ENCODE assay signal across 11 cellular contexts in the genomic region with DNA sequence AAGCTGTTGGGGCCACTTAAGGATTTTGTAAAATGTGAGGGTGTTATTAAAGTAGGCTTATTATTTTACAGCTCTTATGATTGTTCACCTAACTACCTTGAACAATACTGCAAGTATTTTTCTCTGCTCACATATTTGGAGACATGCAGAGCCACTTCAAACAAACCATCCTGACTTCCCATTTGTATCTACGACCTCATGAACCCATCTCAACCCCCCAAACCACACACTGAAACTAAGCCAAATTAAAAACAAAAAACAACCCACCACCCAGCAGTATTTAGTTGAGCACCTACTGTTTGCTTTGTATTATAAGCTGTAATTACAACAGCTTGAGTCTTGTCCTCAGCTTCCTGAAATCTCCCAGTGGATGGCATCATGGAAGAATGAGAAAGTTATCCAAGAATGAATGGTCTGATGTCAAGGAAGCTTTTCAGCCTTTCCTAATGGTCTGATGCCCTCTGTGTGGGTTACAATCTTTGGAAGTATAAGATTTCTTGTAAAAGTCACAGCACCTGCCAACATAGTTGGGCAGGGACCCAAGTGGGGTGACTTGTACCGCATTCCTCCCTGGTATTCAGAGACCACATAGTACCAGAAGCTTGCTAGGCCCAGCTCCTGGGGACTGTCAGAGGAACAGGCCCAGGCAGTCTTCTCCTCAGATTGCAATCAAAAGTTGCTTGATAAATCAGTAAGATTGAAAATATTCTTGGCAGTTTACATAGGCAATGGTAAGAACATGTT.
A peak's percentile ranks its signal among the peaks of the same experiment; 100 is the strongest.
DNase-seq lines count a peak whose midpoint lies in the region; ATAC-seq, FAIRE-seq and TF ChIP-seq lines count a peak whose summit lies in the region.
"Had no signal": no experiment of that assay in that cellular context is flagged by ENCODE, and none has a peak within 500 bp of the region (broad histone marks: within the 10 kb centered on the region; RNA-seq: fewer than 3 reads in every experiment).

No MANE protein-coding gene starts in this region.

- DNase-seq in H54 (ENCODE audit: insufficient read length, low spot score) (no peak), T-helper 17 cell (no peak), D341Med (ENCODE audit: low spot score) (no peak), mucosa of descending colon (no peak), G401 (ENCODE audit: low spot score) (no peak)
- DNase-seq: activated CD8-positive, alpha-beta memory T cell treated with anti-CD3 and anti-CD28 coated beads, Interleukin-2, amount 50 U/mL, for 4 hours; NCI-H1105 had no signal

- intact Hi-C loops in mucosa of descending colon (cut with DNase I, micrococcal nuclease) = no loop called here

- H3K27ac ChIP-seq in layer of hippocampus (ENCODE audit: low read depth, low read length) (peak overlapping the region; percentile 54), subcutaneous abdominal adipose tissue (ENCODE audit: low read depth, low read length) (peak overlapping the region; percentile 92)

- TF ChIP-seq CTCF in mucosa of descending colon (IDR thresholded peaks at IDR 0.05) = no peak

- peaks cover 57% of the 10 kb centered on the region for H3K4me1 Mint-ChIP-seq in T-helper 17 cell

- H3K36me3 ChIP-seq in subcutaneous abdominal adipose tissue (ENCODE audit: control insufficient read depth in 5 of 5, insufficient read depth in 5 of 5, low read length in 5 of 5) = no peaks in the 10 kb centered on the region
- H3K36me3 ChIP-seq in mucosa of descending colon (ENCODE audit: low read depth) = no peaks in the 10 kb centered on the region

- in situ Hi-C loops in G401 (cut with HindIII; ENCODE audit: low sequenced_read_pairs) = no loop called here

- H3K4me1 ChIP-seq in subcutaneous abdominal adipose tissue (ENCODE audit: control insufficient read depth in 5 of 5, insufficient read depth in 5 of 5, low read length in 5 of 5) (peaks cover 6 to 52% (median 35%) of the 10 kb centered on the region in 5 donors), mucosa of descending colon (ENCODE audit: low read depth) (peaks cover 14% of the 10 kb centered on the region)

- FAIRE-seq in H54 (lab: Jason Lieb, UNC) = peak; percentile 79

- ATAC-seq in T-helper 17 cell (no peak), mucosa of descending colon (no peak), HG03521 (IDR thresholded peaks at IDR 0.05; ENCODE audit: unreplicated experiment) (no peak)

- H3K4me3 ChIP-seq in subcutaneous abdominal adipose tissue (ENCODE audit: low read depth in 1 of 5, low read length in 5 of 5) (no peak overlapping the region), mucosa of descending colon (no peak overlapping the region)

- H3K9ac ChIP-seq in subcutaneous abdominal adipose tissue (ENCODE audit: low read length in 5 of 5) = peak overlapping the region in 1 of 5 donors; percentile 52

- no peaks in the 10 kb centered on the region for H3K27me3 Mint-ChIP-seq in T-helper 17 cell

- peaks cover 4% of the 10 kb centered on the region for H3K36me3 Mint-ChIP-seq in T-helper 17 cell (ENCODE audit: low read depth)

- H3K9me3 ChIP-seq in T-helper 17 cell (ENCODE audit: control insufficient read depth, low read length, poor library complexity, severe bottlenecking) = no peaks in the 10 kb centered on the region
- H3K9me3 ChIP-seq in subcutaneous abdominal adipose tissue (ENCODE audit: control insufficient read depth in 5 of 5, low read length in 5 of 5) = no peaks in the 10 kb centered on the region
- no peaks in the 10 kb centered on the region for H3K9me3 ChIP-seq in mucosa of descending colon

- peak overlapping the region; percentile 93 for H3K27ac Mint-ChIP-seq in T-helper 17 cell
- H3K27ac Mint-ChIP-seq: T-helper 1 cell treated with Interleukin-12 subunit alpha and Interleukin-12 subunit beta and Interleukin-4 antibody, amounts not matched to agents 30 μg/mL and 1 μg/mL, for 36 hours had no signal

- no peak for TF ChIP-seq POLR2A in H54 (IDR thresholded peaks at IDR 0.05; ENCODE audit: low read depth, low read length)

- H3K27me3 ChIP-seq in layer of hippocampus (ENCODE audit: control insufficient read depth, insufficient read depth, low read length) (no peaks in the 10 kb centered on the region), subcutaneous abdominal adipose tissue (ENCODE audit: control insufficient read depth in 5 of 5, insufficient read depth in 4 of 5, low read length in 5 of 5) (no peaks in the 10 kb centered on the region)

- no peak overlapping the region for H3K4me3 Mint-ChIP-seq in T-helper 17 cell
- H3K4me3 Mint-ChIP-seq: T-helper 1 cell treated with Interleukin-12 subunit alpha and Interleukin-12 subunit beta and Interleukin-4 antibody, amounts not matched to agents 30 μg/mL and 1 μg/mL, for 36 hours had no signal
